16 cellular contexts compared by ENCODE assay signal in the genomic region with DNA sequence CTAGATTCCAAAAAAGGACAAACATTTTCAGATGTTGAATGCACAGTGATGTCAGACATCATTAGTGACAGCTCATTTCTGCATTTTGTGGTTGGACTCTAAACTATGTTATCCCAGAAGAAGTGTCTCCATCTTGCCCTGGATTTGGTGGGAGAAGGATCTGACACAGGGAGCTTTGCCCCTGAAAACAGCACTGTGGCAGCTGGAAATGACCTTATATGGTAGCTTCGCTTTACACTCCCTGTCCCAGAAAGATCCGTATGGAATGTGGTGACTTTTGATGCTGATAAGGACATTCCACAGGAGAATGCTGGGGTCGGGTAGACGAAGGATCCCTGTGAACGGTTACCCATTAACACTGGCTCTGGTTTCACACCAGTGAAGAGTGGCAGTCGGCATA.
DNase-seq lines count a peak whose midpoint lies in the region; ATAC-seq, FAIRE-seq and TF ChIP-seq lines count a peak whose summit lies in the region.
"Had no signal": no experiment of that assay in that cellular context is flagged by ENCODE, and none has a peak within 500 bp of the region (broad histone marks: within the 10 kb centered on the region; RNA-seq: fewer than 3 reads in every experiment).

No MANE protein-coding gene starts in this region.

- DNase-seq in A549 (ENCODE audit: low read depth in 1 of 2, low spot score in 1 of 2) (peak; percentile 10 to 57), endodermal cell (peak; percentile 80), lung microvascular endothelial cell (ENCODE audit: low read depth in 2 of 2) (peak; percentile 1 to 2), Karpas-422 (no peak), lower lobe of right lung (no peak), natural killer cell (no peak)
- no peak for DNase-seq in stimulated activated CD4-positive, alpha-beta T cell treated with anti-CD3 and anti-CD28 coated beads, Interleukin-4, amount 100 ng/mL, for 4 hours
- DNase-seq: activated T-cell treated with anti-CD3 and anti-CD28 coated beads, Interleukin-2, amount 50 U/mL, for 24 hours; adrenal gland; effector CD8-positive, alpha-beta T cell; glutamatergic neuron; T-helper 1 cell; upper lobe of left lung had no signal

- H3K27me3 Mint-ChIP-seq in endodermal cell (ENCODE audit: insufficient read depth) = no peaks in the 10 kb centered on the region
- peaks cover 5 to 23% of the 10 kb centered on the region in 2 donors for H3K27me3 Mint-ChIP-seq in natural killer cell (ENCODE audit: low read depth in 2 of 2)

- no peak for FAIRE-seq in A549 (lab: Jason Lieb, UNC)
- FAIRE-seq: D721Med had no signal

- TF ChIP-seq EP300 in A549 (IDR thresholded peaks at IDR 0.05) = no peak

- H3K4me3 Mint-ChIP-seq in endodermal cell (no peak overlapping the region), natural killer cell (no peak overlapping the region)
- H3K4me3 Mint-ChIP-seq: activated T-cell treated with anti-CD3 and anti-CD28 coated beads, Interleukin-2, amount 50 U/mL, for 24 hours had no signal

- H3K9ac ChIP-seq in HUES64 (ENCODE audit: low read depth, low read length) = peak overlapping the region; percentile 4; the same call in 1 of the 2 replicates
- peak overlapping the region; percentile 57 for H3K9ac ChIP-seq in endodermal cell (ENCODE audit: extremely low read depth, low read length, poor library complexity, severe bottlenecking)
- no peak overlapping the region for H3K9ac ChIP-seq in Karpas-422 (ENCODE audit: low read length)
- H3K9ac ChIP-seq: parathyroid adenoma had no signal

- H3K4me3 ChIP-seq in A549 = no peak overlapping the region
- H3K4me3 ChIP-seq in HUES64 (ENCODE audit: low read length) = no peak overlapping the region
- H3K4me3 ChIP-seq in endodermal cell (ENCODE audit: low read length) = no peak overlapping the region
- H3K4me3 ChIP-seq in Karpas-422 (ENCODE audit: low read length) = no peak overlapping the region
- H3K4me3 ChIP-seq in lower lobe of right lung = no peak overlapping the region
- H3K4me3 ChIP-seq: adrenal gland, upper lobe of left lung had no signal

- peaks cover 10% of the 10 kb centered on the region for H3K4me1 Mint-ChIP-seq in endodermal cell
- no peaks in the 10 kb centered on the region for H3K4me1 Mint-ChIP-seq in natural killer cell

- H3K79me2 ChIP-seq in Karpas-422 (ENCODE audit: low read length) = no peaks in the 10 kb centered on the region
- H3K79me2 ChIP-seq: parathyroid adenoma had no signal

- H3K9me3 ChIP-seq in A549 (no peaks in the 10 kb centered on the region), HUES64 (ENCODE audit: insufficient read depth, low read depth, low read length) (no peaks in the 10 kb centered on the region), endodermal cell (ENCODE audit: control insufficient read depth, low read length) (no peaks in the 10 kb centered on the region), Karpas-422 (ENCODE audit: low read length) (no peaks in the 10 kb centered on the region), lower lobe of right lung (no peaks in the 10 kb centered on the region)
- H3K9me3 ChIP-seq: adrenal gland, upper lobe of left lung had no signal

- WGBS in A549 (ENCODE audit: missing lambda C conversion rate) = 27% methylated on average over 5 of the region's 6 CpGs
- WGBS in HUES64 = 57% methylated on average over 6 of the region's 6 CpGs
- WGBS in endodermal cell (ENCODE audit: insufficient coverage in 1 of 2, insufficient read length in 1 of 2), 2 experiments = 31 to 49% methylated on average over 6 of the region's 6 CpGs

- no peak for TF ChIP-seq POLR2A in A549 (IDR thresholded peaks at IDR 0.05; ENCODE audit: low read length)

- H3K4me2 ChIP-seq in A549 (peak overlapping the region; percentile 38; the same call in 1 of the 3 replicates), Karpas-422 (ENCODE audit: low read depth, low read length, poor library complexity, severe bottlenecking) (no peak overlapping the region)

- H4K20me1 ChIP-seq in Karpas-422 (ENCODE audit: insufficient read depth, low read depth, low read length) = no peaks in the 10 kb centered on the region

- H3K27ac ChIP-seq in A549 (no peak overlapping the region), HUES64 (ENCODE audit: low read depth, low read length) (peak overlapping the region; percentile 68), endodermal cell (ENCODE audit: low read depth, low read length) (no peak overlapping the region), Karpas-422 (ENCODE audit: low read length) (no peak overlapping the region), lower lobe of right lung (no peak overlapping the region)
- H3K27ac ChIP-seq: adrenal gland, parathyroid adenoma, upper lobe of left lung had no signal

- no peak for TF ChIP-seq RAD21 in A549 (conservative IDR thresholded peaks at IDR 0.05 in 1 of 2, IDR thresholded peaks at IDR 0.05 in 1 of 2)

- H3K27ac Mint-ChIP-seq in endodermal cell = peak overlapping the region; percentile 79
- no peak overlapping the region for H3K27ac Mint-ChIP-seq in natural killer cell
- H3K27ac Mint-ChIP-seq: activated T-cell treated with anti-CD3 and anti-CD28 coated beads, Interleukin-2, amount 50 U/mL, for 24 hours had no signal

- no peaks in the 10 kb centered on the region for H3K36me3 Mint-ChIP-seq in endodermal cell (ENCODE audit: low read depth)
- no peaks in the 10 kb centered on the region for H3K36me3 Mint-ChIP-seq in natural killer cell

- ATAC-seq in A549 = peak in 1 of 2 experiments; percentile 78; a peak in 3 of 6 replicates
- no peak for ATAC-seq in lower lobe of right lung
- no peak for ATAC-seq in natural killer cell

- H3K27me3 ChIP-seq in HUES64 (ENCODE audit: insufficient read depth, low read length) (no peaks in the 10 kb centered on the region), endodermal cell (ENCODE audit: control insufficient read depth, insufficient read depth, low read length, poor library complexity, severe bottlenecking) (no peaks in the 10 kb centered on the region), Karpas-422 (ENCODE audit: low read length) (no peaks in the 10 kb centered on the region), lower lobe of right lung (ENCODE audit: low read depth) (no peaks in the 10 kb centered on the region)
- H3K27me3 ChIP-seq: adrenal gland, upper lobe of left lung had no signal

- POLR2A ChIA-PET in A549 (lab: Yijun Ruan, JAX) = no interaction called here

- no peak overlapping the region for H2AFZ ChIP-seq in Karpas-422 (ENCODE audit: low read length)
- H2AFZ ChIP-seq: parathyroid adenoma had no signal

- no peaks in the 10 kb centered on the region for H3K9me3 Mint-ChIP-seq in endodermal cell
- no peaks in the 10 kb centered on the region for H3K9me3 Mint-ChIP-seq in natural killer cell
- H3K9me3 Mint-ChIP-seq: activated T-cell treated with anti-CD3 and anti-CD28 coated beads, Interleukin-2, amount 50 U/mL, for 24 hours had no signal

- TF ChIP-seq CTCF in A549 (IDR thresholded peaks at IDR 0.05) = no peak
- no peak for TF ChIP-seq CTCF in endodermal cell (conservative IDR thresholded peaks at IDR 0.05)
- TF ChIP-seq CTCF in lower lobe of right lung (IDR thresholded peaks at IDR 0.05) = no peak
- no peak for TF ChIP-seq CTCF in natural killer cell (IDR thresholded peaks at IDR 0.05)

- no peaks in the 10 kb centered on the region for H3K9me2 ChIP-seq in Karpas-422 (replicated peaks; ENCODE audit: insufficient read depth, low read length)

- H3K4me1 ChIP-seq in A549 (peaks cover 13% of the 10 kb centered on the region; the same call in 2 of the 3 replicates), HUES64 (ENCODE audit: insufficient read depth, low read length) (peaks cover 10% of the 10 kb centered on the region), endodermal cell (ENCODE audit: control insufficient read depth, insufficient read depth, low read length) (no peaks in the 10 kb centered on the region), Karpas-422 (ENCODE audit: low read length) (no peaks in the 10 kb centered on the region), lower lobe of right lung (no peaks in the 10 kb centered on the region)
- H3K4me1 ChIP-seq: adrenal gland, parathyroid adenoma, upper lobe of left lung had no signal

- intact Hi-C loops in lower lobe of right lung (cut with DNase I) (no loop called here), natural killer cell (cut with micrococcal nuclease) (no loop called here)

- H3K36me3 ChIP-seq in HUES64 (ENCODE audit: insufficient read depth, low read length) (no peaks in the 10 kb centered on the region), endodermal cell (ENCODE audit: control insufficient read depth, insufficient read depth, low read length) (no peaks in the 10 kb centered on the region), Karpas-422 (ENCODE audit: insufficient read depth, low read length) (no peaks in the 10 kb centered on the region), lower lobe of right lung (no peaks in the 10 kb centered on the region)
- H3K36me3 ChIP-seq: adrenal gland, upper lobe of left lung had no signal

- CTCF ChIA-PET in A549 (lab: Yijun Ruan, JAX) = interaction anchor here (0.9 kb wide), 1 partner anchor 11 kb away, joined by 3 read pairs; no protein-coding TSS in a partner anchor

TF ChIP-seq in A549, 52 proteins besides CTCF, POLR2A, EP300 and RAD21 (continues in another document):
- TF ChIP-seq HOXA7 (CRISPR knock-in tag; IDR thresholded peaks at IDR 0.05) = no peak
- no peak for TF ChIP-seq EHF (CRISPR knock-in tag; IDR thresholded peaks at IDR 0.05)
- TF ChIP-seq RCOR1 (IDR thresholded peaks at IDR 0.05; ENCODE audit: low read depth, low read length) = no peak
- TF ChIP-seq KDM1A (IDR thresholded peaks at IDR 0.05; ENCODE audit: low read depth) = no peak
- no peak for TF ChIP-seq ZFP36 (IDR thresholded peaks at IDR 0.05; ENCODE audit: borderline replicate concordance, partially characterized antibody)

Comparison
In these comparisons a context has a peak if more than half of its experiments do, and no peak if none do; other contexts are left out.
1. DNase-seq: peak in A549 (2 of 2), endodermal cell (single experiment) and lung microvascular endothelial cell (2 of 2); none in Karpas-422 (single experiment), stimulated activated CD4-positive, alpha-beta T cell treated with anti-CD3 and anti-CD28 coated beads, Interleukin-4, amount 100 ng/mL, for 4 hours (0 of 2), lower lobe of right lung (single experiment) and natural killer cell (single experiment).